Comparison of ENCODE assay signal across 10 cellular contexts in the genomic region with DNA sequence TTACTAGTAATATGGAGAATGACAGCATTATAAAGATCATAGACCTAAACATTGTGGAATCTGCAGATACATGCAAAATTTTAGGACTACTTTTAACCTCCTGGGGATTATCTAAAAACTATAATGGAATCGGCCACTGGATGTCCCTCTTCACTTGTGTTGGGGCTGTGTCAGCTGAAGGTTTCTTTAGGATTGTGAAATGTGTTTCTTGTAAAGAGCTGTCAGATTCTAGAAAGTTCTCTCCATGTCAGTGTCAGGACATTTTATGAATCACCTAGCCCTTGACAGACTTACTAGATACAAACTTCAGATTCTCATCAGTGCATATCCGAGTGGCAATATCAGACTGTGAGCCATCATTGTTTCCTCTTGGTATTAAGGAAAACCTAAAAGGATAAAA.
DNase-seq lines count a peak whose midpoint lies in the region; ATAC-seq and TF ChIP-seq lines count a peak whose summit lies in the region.
"Had no signal": no experiment of that assay in that cellular context is flagged by ENCODE, and none has a peak within 500 bp of the region (broad histone marks: within the 10 kb centered on the region; RNA-seq: fewer than 3 reads in every experiment).

No MANE protein-coding gene starts in this region.

- WGBS in spleen, 5 donors, result 43 to 70% (median 52%) methylated on average over 2 of the region's 2 CpGs

- no peak overlapping the region for H3K4me3 Mint-ChIP-seq in activated naive CD8-positive, alpha-beta T cell treated with anti-CD3 and anti-CD28 coated beads for 36 hours

- POLR2A ChIA-PET in HEK293T (lab: Yijun Ruan, JAX), result no interaction called here
- POLR2A ChIA-PET in RWPE1 (lab: Yijun Ruan, JAX; ENCODE audit: low non-redundant PET), result no interaction called here

- no peaks in the 10 kb centered on the region for H3K4me1 Mint-ChIP-seq in activated naive CD8-positive, alpha-beta T cell treated with anti-CD3 and anti-CD28 coated beads for 36 hours

- CTCF ChIA-PET in HEK293T (lab: Yijun Ruan, JAX), result no interaction called here
- CTCF ChIA-PET in RWPE1 (lab: Yijun Ruan, JAX), result interaction anchor here (0.8 kb wide), 1 partner anchor 498 kb away, joined by 5 read pairs; no protein-coding TSS in a partner anchor

- TF ChIP-seq CTCF in RWPE1 (conservative IDR thresholded peaks at IDR 0.05; ENCODE audit: low read depth), result no peak
- TF ChIP-seq CTCF in left ventricle myocardium inferior (IDR thresholded peaks at IDR 0.05; ENCODE audit: borderline replicate concordance), result peak; percentile 54
- no peak for TF ChIP-seq CTCF in spleen (IDR thresholded peaks at IDR 0.05 in 8 of 11, conservative IDR thresholded peaks at IDR 0.05 in 3 of 11)

- H3K36me3 Mint-ChIP-seq in activated naive CD8-positive, alpha-beta T cell treated with anti-CD3 and anti-CD28 coated beads for 36 hours, result peaks cover 3% of the 10 kb centered on the region

- no peak overlapping the region for H3K27ac ChIP-seq in RWPE1
- no peak overlapping the region for H3K27ac ChIP-seq in left ventricle myocardium inferior (replicated peaks)
- H3K27ac ChIP-seq in spleen, result no peak overlapping the region
- H3K27ac ChIP-seq: thoracic aorta had no signal

- DNase-seq in AG08395 (ENCODE audit: low spot score) (peak; percentile 2), HEK293T (ENCODE audit: extremely low spot score) (peak; percentile 9), RWPE1 (ENCODE audit: low spot score) (peak; percentile 3), left ventricle myocardium inferior (no peak), spleen (no peak), NCI-H2029 (lab: John Stamatoyannopoulos, UW) (no peak)
- DNase-seq in activated naive CD8-positive, alpha-beta T cell treated with anti-CD3 and anti-CD28 coated beads for 36 hours, result no peak

- H3K27me3 Mint-ChIP-seq in activated naive CD8-positive, alpha-beta T cell treated with anti-CD3 and anti-CD28 coated beads for 36 hours, result no peaks in the 10 kb centered on the region

- no peak for ATAC-seq in GM18909 (IDR thresholded peaks at IDR 0.05; ENCODE audit: poor library complexity, unreplicated experiment)
- ATAC-seq: mucosa of descending colon had no signal

- no peak overlapping the region for H3K4me3 ChIP-seq in left ventricle myocardium inferior
- H3K4me3 ChIP-seq in spleen, result no peak overlapping the region
- H3K4me3 ChIP-seq: mucosa of descending colon, thoracic aorta had no signal

- H3K27ac Mint-ChIP-seq in activated naive CD8-positive, alpha-beta T cell treated with anti-CD3 and anti-CD28 coated beads for 36 hours, result no peak overlapping the region

- intact Hi-C loops in left ventricle myocardium inferior (cut with micrococcal nuclease) (no loop called here), spleen (cut with DNase I; ENCODE audit: low total_unique reads) (no loop called here)

- TF ChIP-seq POLR2A in spleen (IDR thresholded peaks at IDR 0.05), result no peak

- H3K9me3 Mint-ChIP-seq in activated naive CD8-positive, alpha-beta T cell treated with anti-CD3 and anti-CD28 coated beads for 36 hours, result peaks cover 3% of the 10 kb centered on the region

- H3K36me3 ChIP-seq in left ventricle myocardium inferior (peaks cover 17% of the 10 kb centered on the region), spleen (peaks cover 0 to 3% (median 0%) of the 10 kb centered on the region in 6 donors)
- H3K36me3 ChIP-seq: thoracic aorta had no signal

- H3K4me1 ChIP-seq in left ventricle myocardium inferior, result no peaks in the 10 kb centered on the region
- H3K4me1 ChIP-seq in spleen, result no peaks in the 10 kb centered on the region

- no peaks in the 10 kb centered on the region for H3K27me3 ChIP-seq in left ventricle myocardium inferior (ENCODE audit: low read depth)
- no peaks in the 10 kb centered on the region for H3K27me3 ChIP-seq in spleen (replicated peaks in 1 of 7)

- H3K9me3 ChIP-seq in left ventricle myocardium inferior (replicated peaks) (peaks cover 20% of the 10 kb centered on the region), spleen (peaks cover 0 to 18% (median 12%) of the 10 kb centered on the region in 8 donors)
- H3K9me3 ChIP-seq: mucosa of descending colon had no signal

TF ChIP-seq in HEK293T, 16 proteins besides CTCF, POLR2A, EP300 and RAD21:
- TF ChIP-seq L3MBTL2 (conservative IDR thresholded peaks at IDR 0.05), result no peak

Comparison
In these comparisons a context has a peak if more than half of its experiments do, and no peak if none do; other contexts are left out.
1. DNase-seq: peak in AG08395 (single experiment), HEK293T (single experiment) and RWPE1 (single experiment); none in left ventricle myocardium inferior (single experiment), spleen (single experiment), activated naive CD8-positive, alpha-beta T cell treated with anti-CD3 and anti-CD28 coated beads for 36 hours (single experiment) and NCI-H2029 (single experiment).